ENCODE assay signal across 8 cellular contexts in the genomic region with DNA sequence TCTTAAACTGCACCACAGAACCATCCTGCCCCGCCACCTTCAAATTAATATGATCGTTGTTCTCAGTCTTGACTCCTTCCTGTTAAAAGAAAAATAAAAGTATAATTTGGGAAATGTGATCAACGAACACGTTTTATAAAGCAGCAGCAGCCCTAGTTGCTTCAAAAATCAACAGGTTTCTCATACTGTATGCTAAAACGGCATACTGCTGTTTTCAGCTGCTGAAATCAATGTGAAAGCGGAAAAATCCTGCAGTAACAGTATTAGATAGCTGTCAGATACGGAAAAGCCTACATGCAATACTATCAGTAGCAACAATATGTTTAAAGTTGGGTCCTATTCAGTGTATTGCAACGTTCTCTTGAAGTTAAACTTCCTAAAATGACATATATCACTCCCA. TPM values are rescaled to one million over a fixed set of nuclear protein-coding genes. Genes with fewer than 3 reads are reported as not detected.
DNase-seq lines count a peak whose midpoint lies in the region; ATAC-seq and TF ChIP-seq lines count a peak whose summit lies in the region.
"Had no signal": no experiment of that assay in that cellular context is flagged by ENCODE, and none has a peak within 500 bp of the region (broad histone marks: within the 10 kb centered on the region; RNA-seq: fewer than 3 reads in every experiment).

No MANE protein-coding gene starts in this region.

- no peak for TF ChIP-seq POLR2A in spleen (IDR thresholded peaks at IDR 0.05)

- H3K36me3 ChIP-seq in HEK293 (ENCODE audit: control insufficient read depth in 2 of 2, insufficient read depth in 1 of 2, low read length in 2 of 2), result peaks cover 47 to 50% of the 10 kb centered on the region in 2 experiments
- peaks cover 8% of the 10 kb centered on the region for H3K36me3 ChIP-seq in iPS DF 6.9 (ENCODE audit: control insufficient read depth, insufficient read depth, low read length)
- H3K36me3 ChIP-seq in spleen, result peaks cover 0 to 44% (median 28%) of the 10 kb centered on the region in 6 donors

- TF ChIP-seq CTCF in HEK293 (tag by site-specific recombination; IDR thresholded peaks at IDR 0.05) (no peak), activated B cell treated with CpG ODN at 0.5 μM for 24 hours (IDR thresholded peaks at IDR 0.05) (no peak), spleen (IDR thresholded peaks at IDR 0.05 in 8 of 11, conservative IDR thresholded peaks at IDR 0.05 in 3 of 11) (no peak)

- CTCF ChIA-PET in HEK293 (lab: Yijun Ruan, JAX), result interaction anchor here (0.5 to 2.0 kb wide), 6 partner anchors 9 to 90 kb away, joined by 3 to 11 read pairs (median 4); partner anchors contain the start of gene MIF4GD
- CTCF ChIA-PET in activated B cell treated with CpG ODN at 0.5 μM for 24 hours (lab: Charles Lee), result interaction anchor here (0.8 to 2.3 kb wide), 5 partner anchors 10 to 220 kb away, joined by 3 to 11 read pairs (median 8); partner anchors contain the start of gene CDR2L

- intact Hi-C loops in activated B cell treated with CpG ODN at 0.5 μM for 24 hours (cut with micrococcal nuclease) (loop anchor here (5.0 to 10.0 kb wide), 6 partner anchors 49 to 676 kb away; partner anchors contain the start of genes GRB2, HID1, NT5C and WBP2), spleen (cut with DNase I; ENCODE audit: low total_unique reads) (no loop called here)

- H3K4me1 ChIP-seq in HEK293 (ENCODE audit: control insufficient read depth, insufficient read depth, low read length) (peaks cover 5% of the 10 kb centered on the region; the same call in 1 of the 2 replicates), iPS DF 6.9 (ENCODE audit: control insufficient read depth, insufficient read depth, low read length) (no peaks in the 10 kb centered on the region), spleen (peaks cover 17 to 70% (median 51%) of the 10 kb centered on the region in 6 donors)

- H3K27ac ChIP-seq in HEK293 (ENCODE audit: extremely low read depth, low read depth, low read length), result peak overlapping the region; percentile 95; the same call in 1 of the 2 replicates
- no peak overlapping the region for H3K27ac ChIP-seq in iPS DF 6.9 (ENCODE audit: low read length)
- peak overlapping the region in 7 of 8 donors; percentile 99 to 100 (median 100) for H3K27ac ChIP-seq in spleen

- peak overlapping the region; percentile 83 for H3K27ac Mint-ChIP-seq in activated B cell treated with CpG ODN at 0.5 μM for 24 hours

- DNase-seq in activated B cell treated with CpG ODN at 0.5 μM for 24 hours, result no peak
- no peak for DNase-seq in iPS DF 6.9 (ENCODE audit: low read depth, low spot score)
- DNase-seq in spleen, result no peak
- DNase-seq in occipital lobe (lab: John Stamatoyannopoulos, UW), result no peak
- no peak for DNase-seq in SIG-M5 treated with dmso at 0.1 percent for 504 hours (lab: John Stamatoyannopoulos, UW; ENCODE audit: unreplicated experiment)

- H3K9me3 ChIP-seq in HEK293 (ENCODE audit: control insufficient read depth, insufficient read depth, low read depth, low read length), result no peaks in the 10 kb centered on the region
- no peaks in the 10 kb centered on the region for H3K9me3 ChIP-seq in iPS DF 6.9 (ENCODE audit: control insufficient read depth, insufficient read depth, low read length)
- H3K9me3 ChIP-seq in spleen, result no peaks in the 10 kb centered on the region
- H3K9me3 ChIP-seq: mucosa of descending colon had no signal

- ATAC-seq in activated B cell treated with CpG ODN at 0.5 μM for 24 hours (ENCODE audit: low read depth), result no peak
- ATAC-seq in GM21723 (IDR thresholded peaks at IDR 0.05; ENCODE audit: unreplicated experiment), result no peak
- ATAC-seq: mucosa of descending colon had no signal

- peak overlapping the region; percentile 83 for H3K4me3 Mint-ChIP-seq in activated B cell treated with CpG ODN at 0.5 μM for 24 hours

- H3K4me1 Mint-ChIP-seq in activated B cell treated with CpG ODN at 0.5 μM for 24 hours, result peaks cover 43% of the 10 kb centered on the region

- no peaks in the 10 kb centered on the region for H3K27me3 ChIP-seq in iPS DF 6.9 (ENCODE audit: control insufficient read depth, insufficient read depth, low read length)
- H3K27me3 ChIP-seq in spleen (replicated peaks in 1 of 7), result no peaks in the 10 kb centered on the region

- peak overlapping the region; percentile 56 for H3K4me3 ChIP-seq in HEK293 (ENCODE audit: low read depth, low read length)
- H3K4me3 ChIP-seq in iPS DF 6.9 (ENCODE audit: low read length), result peak overlapping the region; percentile 99; the same call in 1 of the 2 replicates
- H3K4me3 ChIP-seq in spleen, result peak overlapping the region; percentile 62 to 98 (median 96)

- no peaks in the 10 kb centered on the region for H3K27me3 Mint-ChIP-seq in activated B cell treated with CpG ODN at 0.5 μM for 24 hours

- peaks cover 40% of the 10 kb centered on the region for H3K36me3 Mint-ChIP-seq in activated B cell treated with CpG ODN at 0.5 μM for 24 hours (ENCODE audit: low read depth)

- POLR2A ChIA-PET in HEK293 (lab: Yijun Ruan, JAX) (interaction anchor here (1.0 kb wide), 2 partner anchors 9 to 26 kb away, joined by 3 to 6 read pairs; partner anchors contain the start of gene JPT1), activated B cell treated with CpG ODN at 0.5 μM for 24 hours (lab: Charles Lee) (interaction anchor here (0.6 to 1.6 kb wide), 7 partner anchors 9 to 738 kb away, joined by 3 to 10 read pairs (median 4); partner anchors contain the start of genes JPT1 and SLC25A19)

- H3K9me3 Mint-ChIP-seq in activated B cell treated with CpG ODN at 0.5 μM for 24 hours, result no peaks in the 10 kb centered on the region

- WGBS in iPS DF 6.9 (ENCODE audit: insufficient coverage, insufficient read length), result no CpG with 5 or more reads among the region's 8 CpGs
- WGBS in spleen, 5 donors, result 3 to 9% (median 7%) methylated on average over 8 of the region's 8 CpGs

TF ChIP-seq in HEK293, 187 proteins besides CTCF, POLR2A, EP300 and RAD21:
- no peak for TF ChIP-seq ZNF660 (tag by site-specific recombination; IDR thresholded peaks at IDR 0.05)
- TF ChIP-seq SCRT2 (tag by site-specific recombination; IDR thresholded peaks at IDR 0.05), result peak; percentile 96
- peak; percentile 86 for TF ChIP-seq SCRT1 (tag by site-specific recombination; IDR thresholded peaks at IDR 0.05; ENCODE audit: borderline replicate concordance)

RNA-seq across cellular contexts. Expression of gene SUMO2, which starts 1.6 kb away (rescaled TPM):
- total RNA-seq in activated B cell treated with CpG ODN at 0.5 μM for 24 hours (365 and 394 TPM in 2 replicates), spleen (100 to 1,000 TPM in 4 of 7 donors, 10 to 100 TPM in 3; 67.7 to 310 (median 251) TPM), occipital lobe (264 TPM)
- polyA plus RNA-seq in spleen, result 100 to 1,000 TPM in 2 of 3 donors, 10 to 100 TPM in 1; 97.3 to 127 (median 117) TPM

RNA-seq across cellular contexts. Expression of gene NUP85, which starts 24.4 kb away (rescaled TPM):
- total RNA-seq in activated B cell treated with CpG ODN at 0.5 μM for 24 hours (103 and 107 TPM in 2 replicates), spleen (10 to 100 TPM; 35.5 to 83.8 (median 66.1) TPM), occipital lobe (25.1 TPM)
- polyA plus RNA-seq in spleen, result 10 to 100 TPM; 45.8 to 79.8 (median 61.8) TPM

RNA-seq across cellular contexts. Expression of gene JPT1, which starts 26.8 kb away (rescaled TPM):
- total RNA-seq in activated B cell treated with CpG ODN at 0.5 μM for 24 hours (70.5 and 72.9 TPM in 2 replicates), spleen (100 to 1,000 TPM in 2 of 7 donors, 10 to 100 TPM in 5; 47.1 to 116 (median 92.1) TPM), occipital lobe (548 TPM)
- polyA plus RNA-seq in spleen, result 100 to 1,000 TPM; 106 to 192 (median 164) TPM

RNA-seq across cellular contexts. Expression of gene NT5C, which starts 49.6 kb away (rescaled TPM):
- total RNA-seq in activated B cell treated with CpG ODN at 0.5 μM for 24 hours, result 95.0 and 98.2 TPM in 2 replicates
- 10 to 100 TPM; 48.2 to 77.9 (median 54.6) TPM for total RNA-seq in spleen
- 100 to 1,000 TPM; 105 to 145 (median 139) TPM for polyA plus RNA-seq in spleen
- total RNA-seq in occipital lobe, result 18.1 TPM
